ENCODE assay signal across 1 cellular context in the genomic region with DNA sequence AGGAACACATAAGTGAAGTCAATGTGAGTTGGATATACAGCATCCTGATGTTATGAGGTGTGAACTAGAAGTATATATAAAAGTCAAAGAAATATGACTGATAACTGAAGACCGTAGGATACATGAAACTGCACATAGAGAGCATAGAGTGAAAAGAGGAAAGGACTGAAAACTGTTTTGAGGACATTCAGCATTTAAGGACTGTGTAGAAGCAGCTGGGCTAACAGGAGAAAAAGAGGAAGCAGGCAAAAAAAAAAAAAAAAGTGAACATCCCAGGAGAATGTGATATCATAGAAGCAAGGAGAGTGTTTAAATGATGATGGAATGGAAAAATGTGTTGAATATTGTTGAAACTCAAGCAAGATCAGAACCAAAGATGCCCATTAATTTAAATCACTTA.
TF ChIP-seq lines count a peak whose summit lies in the region.

No MANE protein-coding gene starts in this region.

TF ChIP-seq in GM12878, 131 proteins besides CTCF, POLR2A, EP300 and RAD21 (continued from another document):
- TF ChIP-seq, protein P1, sequence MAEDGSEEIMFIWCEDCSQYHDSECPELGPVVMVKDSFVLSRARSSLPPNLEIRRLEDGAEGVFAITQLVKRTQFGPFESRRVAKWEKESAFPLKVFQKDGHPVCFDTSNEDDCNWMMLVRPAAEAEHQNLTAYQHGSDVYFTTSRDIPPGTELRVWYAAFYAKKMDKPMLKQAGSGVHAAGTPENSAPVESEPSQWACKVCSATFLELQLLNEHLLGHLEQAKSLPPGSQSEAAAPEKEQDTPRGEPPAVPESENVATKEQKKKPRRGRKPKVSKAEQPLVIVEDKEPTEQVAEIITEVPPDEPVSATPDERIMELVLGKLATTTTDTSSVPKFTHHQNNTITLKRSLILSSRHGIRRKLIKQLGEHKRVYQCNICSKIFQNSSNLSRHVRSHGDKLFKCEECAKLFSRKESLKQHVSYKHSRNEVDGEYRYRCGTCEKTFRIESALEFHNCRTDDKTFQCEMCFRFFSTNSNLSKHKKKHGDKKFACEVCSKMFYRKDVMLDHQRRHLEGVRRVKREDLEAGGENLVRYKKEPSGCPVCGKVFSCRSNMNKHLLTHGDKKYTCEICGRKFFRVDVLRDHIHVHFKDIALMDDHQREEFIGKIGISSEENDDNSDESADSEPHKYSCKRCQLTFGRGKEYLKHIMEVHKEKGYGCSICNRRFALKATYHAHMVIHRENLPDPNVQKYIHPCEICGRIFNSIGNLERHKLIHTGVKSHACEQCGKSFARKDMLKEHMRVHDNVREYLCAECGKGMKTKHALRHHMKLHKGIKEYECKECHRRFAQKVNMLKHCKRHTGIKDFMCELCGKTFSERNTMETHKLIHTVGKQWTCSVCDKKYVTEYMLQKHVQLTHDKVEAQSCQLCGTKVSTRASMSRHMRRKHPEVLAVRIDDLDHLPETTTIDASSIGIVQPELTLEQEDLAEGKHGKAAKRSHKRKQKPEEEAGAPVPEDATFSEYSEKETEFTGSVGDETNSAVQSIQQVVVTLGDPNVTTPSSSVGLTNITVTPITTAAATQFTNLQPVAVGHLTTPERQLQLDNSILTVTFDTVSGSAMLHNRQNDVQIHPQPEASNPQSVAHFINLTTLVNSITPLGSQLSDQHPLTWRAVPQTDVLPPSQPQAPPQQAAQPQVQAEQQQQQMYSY (CRISPR knock-in tag; IDR thresholded peaks at IDR 0.05) = no peak
- peak; percentile 49; the same call in 1 of the 2 replicates for TF ChIP-seq ZNF384 (IDR thresholded peaks at IDR 0.05; ENCODE audit: borderline replicate concordance, low read depth, low read length)
